In the genomic region with DNA sequence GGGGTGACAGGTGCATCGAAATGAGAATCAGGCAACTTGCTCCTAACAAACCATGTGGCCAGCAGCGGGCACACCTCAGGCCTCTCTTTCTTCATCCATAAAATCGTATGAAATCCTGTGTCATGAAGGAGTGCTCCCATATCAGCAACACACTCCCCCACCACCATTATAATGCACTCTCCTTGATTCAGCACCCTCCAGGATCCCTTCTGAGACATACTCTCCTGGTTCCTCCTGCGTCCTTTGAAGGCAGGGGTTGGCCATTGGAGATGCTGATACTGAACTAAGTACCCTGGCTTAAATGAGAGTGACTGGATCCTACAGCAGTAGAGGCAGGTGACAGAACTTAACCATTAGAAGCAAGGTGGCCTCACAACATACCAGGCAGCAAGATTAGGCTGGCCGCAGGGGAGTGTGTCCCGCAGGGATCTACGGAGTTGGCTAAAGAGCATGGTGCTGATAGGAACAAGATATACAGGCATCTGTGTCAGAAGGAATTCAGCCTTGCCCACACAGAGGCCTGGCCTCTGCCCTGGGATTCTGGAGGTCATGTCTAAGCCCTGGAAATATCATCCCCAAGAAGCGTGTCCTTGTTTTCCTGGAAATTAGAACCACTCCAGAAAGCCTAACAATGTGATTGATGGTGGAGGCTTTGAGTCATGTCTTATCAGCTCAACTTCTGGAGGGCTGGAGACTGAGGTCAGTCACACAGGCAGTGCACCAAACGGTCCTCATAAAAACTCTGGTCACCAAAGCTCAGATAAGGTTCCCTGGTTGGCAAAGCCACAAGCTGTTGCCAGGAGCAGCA, we compare ENCODE assay signal across 26 cellular contexts. TPM values are rescaled to one million over a fixed set of nuclear protein-coding genes. Genes with fewer than 3 reads are reported as not detected.
DNase-seq lines count a peak whose midpoint lies in the region; TF ChIP-seq lines count a peak whose summit lies in the region.
"Had no signal": no experiment of that assay in that cellular context is flagged by ENCODE, and none has a peak within 500 bp of the region (broad histone marks: within the 10 kb centered on the region; RNA-seq: fewer than 3 reads in every experiment).

No MANE protein-coding gene starts in this region.

- BruUV-seq in OCI-LY7 (replicated peaks; lab: Mats Ljungman, UMichigan) = no TSS peak

- H2AK5ac ChIP-seq in H9 (ENCODE audit: insufficient read length, low read length) = no peak overlapping the region

- H3K18ac ChIP-seq in H9 (ENCODE audit: insufficient read length, low read depth, low read length) = no peak overlapping the region

- CTCF ChIA-PET in CD8-positive, alpha-beta memory T cell (lab: Charles Lee) = no interaction called here
- CTCF ChIA-PET in OCI-LY7 (lab: Charles Lee; ENCODE audit: unreplicated experiment) = no interaction called here

- H3T11ph ChIP-seq in H9 (ENCODE audit: low read length) = no peak overlapping the region

- H3K23ac ChIP-seq in H9 (ENCODE audit: insufficient read length, low read depth, low read length) = no peak overlapping the region

- H4K20me1 ChIP-seq in OCI-LY7 (ENCODE audit: insufficient read depth, low read length) (no peaks in the 10 kb centered on the region), H9 (ENCODE audit: control insufficient read depth, insufficient read depth, insufficient read length) (no peaks in the 10 kb centered on the region)

- no peaks in the 10 kb centered on the region for H3K36me3 ChIP-seq in CD8-positive, alpha-beta memory T cell (ENCODE audit: insufficient read depth, low read length)
- H3K36me3 ChIP-seq in OCI-LY7 (ENCODE audit: insufficient read depth, low read length) = no peaks in the 10 kb centered on the region
- H3K36me3 ChIP-seq: HAP-1, Peyer's patch had no signal

- H3K56ac ChIP-seq in H9 (ENCODE audit: insufficient read length, low read depth, low read length) = no peak overlapping the region

- no peak overlapping the region for H4K8ac ChIP-seq in H9 (replicated peaks; ENCODE audit: insufficient read length, low read depth, low read length)

- no peak overlapping the region for H3K4ac ChIP-seq in H9 (ENCODE audit: low read depth, low read length)

- H3K9ac ChIP-seq in H9 (ENCODE audit: extremely low read depth, insufficient read length, low read length) = no peak overlapping the region
- H3K9ac ChIP-seq: GM23248, KMS-11 had no signal

- H3K4me2 ChIP-seq in OCI-LY7 (ENCODE audit: low read length) (no peak overlapping the region), H9 (ENCODE audit: insufficient read depth, insufficient read length, low read length) (no peak overlapping the region)
- H3K4me2 ChIP-seq: KMS-11 had no signal

- peak overlapping the region; percentile 35 for H3K27ac ChIP-seq in CD8-positive, alpha-beta memory T cell (ENCODE audit: low read depth, low read length)
- no peak overlapping the region for H3K27ac ChIP-seq in OCI-LY7 (ENCODE audit: low read depth, low read length, poor library complexity, severe bottlenecking)
- H3K27ac ChIP-seq in H9 (ENCODE audit: insufficient read length, low read depth, low read length) = no peak overlapping the region
- H3K27ac ChIP-seq: GM23248, HL-60, KMS-11, Peyer's patch had no signal

- no peaks in the 10 kb centered on the region for H3K23me2 ChIP-seq in H9 (ENCODE audit: insufficient read length, low read depth, low read length, poor library complexity, severe bottlenecking)

- TF ChIP-seq CTCF in OCI-LY7 (conservative IDR thresholded peaks at IDR 0.05; ENCODE audit: low read length) (no peak), H9 (conservative IDR thresholded peaks at IDR 0.05) (no peak)

- no peaks in the 10 kb centered on the region for H3K4me1 ChIP-seq in CD8-positive, alpha-beta memory T cell (ENCODE audit: insufficient read depth, low read length)
- H3K4me1 ChIP-seq in OCI-LY7 (ENCODE audit: insufficient read depth, low read length, poor library complexity, severe bottlenecking) (no peaks in the 10 kb centered on the region), H9 (ENCODE audit: insufficient read depth, low read length) (no peaks in the 10 kb centered on the region)
- H3K4me1 ChIP-seq: Caco-2, HAP-1, Peyer's patch had no signal

- H4K91ac ChIP-seq in H9 (ENCODE audit: insufficient read length, low read depth, low read length) = no peak overlapping the region

- no peaks in the 10 kb centered on the region for H3K27me3 ChIP-seq in CD8-positive, alpha-beta memory T cell (ENCODE audit: insufficient read depth, low read length, poor library complexity, severe bottlenecking)
- H3K27me3 ChIP-seq in H9 (ENCODE audit: insufficient read depth, low read length) = no peaks in the 10 kb centered on the region; the same call in 1 of the 2 replicates
- H3K27me3 ChIP-seq: Peyer's patch had no signal

- H3K4me3 ChIP-seq in CD8-positive, alpha-beta memory T cell (ENCODE audit: low read length) = no peak overlapping the region
- H3K4me3 ChIP-seq in OCI-LY7 (ENCODE audit: low read depth, low read length, poor library complexity, severe bottlenecking) = no peak overlapping the region
- H3K4me3 ChIP-seq: GM23248, HAP-1, Peyer's patch had no signal

- H2AFZ ChIP-seq in OCI-LY7 (ENCODE audit: low read length) (no peak overlapping the region), H9 (ENCODE audit: low read length) (no peak overlapping the region)
- H2AFZ ChIP-seq: GM23248 had no signal

- H3K9me2 ChIP-seq in OCI-LY7 (ENCODE audit: insufficient read depth, low read length) = no peaks in the 10 kb centered on the region

- no peaks in the 10 kb centered on the region for H3K4me1 Mint-ChIP-seq in CD8-positive, alpha-beta memory T cell
- no peaks in the 10 kb centered on the region for H3K4me1 Mint-ChIP-seq in H9
- H3K4me1 Mint-ChIP-seq: CD4-positive, CD25-positive, alpha-beta regulatory T cell had no signal

- peaks cover 24 to 56% of the 10 kb centered on the region in 2 donors for H3K27me3 Mint-ChIP-seq in CD8-positive, alpha-beta memory T cell
- peaks cover 5% of the 10 kb centered on the region for H3K27me3 Mint-ChIP-seq in H9 (ENCODE audit: low read depth)

- no peak for DNase-seq in CD8-positive, alpha-beta memory T cell
- peak; percentile 22 for DNase-seq in NCI-H226
- peak; percentile 69 for DNase-seq in amniotic epithelial cell (ENCODE audit: low read depth)
- DNase-seq in islet precursor cell = peak; percentile 54
- DNase-seq in OCI-LY7 (ENCODE audit: low spot score) = no peak
- no peak for DNase-seq in H9
- no peak for DNase-seq in NCI-H2107 treated with DMSO at 0.1 percent for 48 hours (lab: John Stamatoyannopoulos, UW; ENCODE audit: unreplicated experiment)
- DNase-seq in NCI-H748 treated with DMSO at 0.1 percent for 48 hours (lab: John Stamatoyannopoulos, UW) = no peak
- DNase-seq: Caco-2; CD4-positive, CD25-positive, alpha-beta regulatory T cell; DMS 273 treated with DMSO at 0.1 percent for 48 hours; DMS79 treated with DMSO at 0.1 percent for 48 hours; GM23248; MV-4-11; NCI-H1694; NCI-H2081 treated with DMSO at 0.1 percent for 48 hours; NCI-H774; NK-92 treated with Interleukin-12 subunit alpha and Interleukin-12 subunit beta, amount 100 ng/mL, for 24 hours; Peyer's patch had no signal

- H2BK12ac ChIP-seq in H9 (ENCODE audit: insufficient read length, low read depth, low read length) = no peak overlapping the region

- no peaks in the 10 kb centered on the region for H3K9me3 ChIP-seq in CD8-positive, alpha-beta memory T cell (ENCODE audit: low read length)
- H3K9me3 ChIP-seq in OCI-LY7 (ENCODE audit: low read length) = no peaks in the 10 kb centered on the region
- H3K9me3 ChIP-seq in H9 (ENCODE audit: control insufficient read depth, low read depth, low read length) = no peaks in the 10 kb centered on the region
- H3K9me3 ChIP-seq: Caco-2, HAP-1, Peyer's patch had no signal

- H3K14ac ChIP-seq in H9 (ENCODE audit: insufficient read depth, low read length) = no peak overlapping the region

- H2BK5ac ChIP-seq in H9 (ENCODE audit: insufficient read length, low read length) = no peak overlapping the region

- no CpG with 5 or more reads among the region's 9 CpGs for WGBS in H9 (ENCODE audit: extremely low coverage, insufficient read length, low lambda C conversion rate)

- H3K4me3 Mint-ChIP-seq in CD8-positive, alpha-beta memory T cell = no peak overlapping the region
- H3K4me3 Mint-ChIP-seq in H9 = no peak overlapping the region
- H3K4me3 Mint-ChIP-seq: CD4-positive, CD25-positive, alpha-beta regulatory T cell had no signal

- H3K79me2 ChIP-seq in OCI-LY7 (ENCODE audit: insufficient read depth, low read depth, low read length) (no peaks in the 10 kb centered on the region), H9 (ENCODE audit: insufficient read depth, low read length) (no peaks in the 10 kb centered on the region)

- H3K27ac Mint-ChIP-seq in CD8-positive, alpha-beta memory T cell = no peak overlapping the region
- no peak overlapping the region for H3K27ac Mint-ChIP-seq in H9
- H3K27ac Mint-ChIP-seq: CD4-positive, CD25-positive, alpha-beta regulatory T cell had no signal

- H3K79me1 ChIP-seq in H9 (ENCODE audit: insufficient read depth, low read depth, low read length, poor library complexity, severe bottlenecking) = no peaks in the 10 kb centered on the region

- no peak overlapping the region for H2BK120ac ChIP-seq in H9 (ENCODE audit: low read depth, low read length, poor library complexity, severe bottlenecking)

- H3K9me3 Mint-ChIP-seq in CD8-positive, alpha-beta memory T cell = no peaks in the 10 kb centered on the region
- H3K9me3 Mint-ChIP-seq in H9 = peaks cover 0 to 3% of the 10 kb centered on the region in 2 experiments; a peak in 1 of 5 replicates

- POLR2A ChIA-PET in CD8-positive, alpha-beta memory T cell (lab: Charles Lee) = no interaction called here
- POLR2A ChIA-PET in OCI-LY7 (lab: Charles Lee) = no interaction called here

- no peak overlapping the region for H2BK15ac ChIP-seq in H9 (ENCODE audit: low read depth, low read length)

- H4K5ac ChIP-seq in H9 (ENCODE audit: insufficient read length, low read depth, low read length) = no peak overlapping the region

- intact Hi-C loops in OCI-LY7 (cut with micrococcal nuclease; ENCODE audit: unreplicated experiment) = no loop called here

- peaks cover 0 to 2% (median 0%) of the 10 kb centered on the region in 3 donors for H3K36me3 Mint-ChIP-seq in CD8-positive, alpha-beta memory T cell
- H3K36me3 Mint-ChIP-seq in H9 (ENCODE audit: insufficient read depth in 1 of 3, low read depth in 3 of 3) = no peaks in the 10 kb centered on the region
- H3K36me3 Mint-ChIP-seq: CD4-positive, CD25-positive, alpha-beta regulatory T cell had no signal

- H2BK20ac ChIP-seq in H9 (ENCODE audit: low read depth, low read length, poor library complexity, severe bottlenecking) = no peak overlapping the region

RNA-seq across cellular contexts. Expression of gene S100A7A, which starts 16.8 kb away (rescaled TPM):
- total RNA-seq in CD8-positive, alpha-beta memory T cell = not detected
- not detected for polyA plus RNA-seq in CD8-positive, alpha-beta memory T cell
- total RNA-seq in OCI-LY7 (2014; rRNA removed; shearing (Covaris generic)) = not detected in 2 replicates
- total RNA-seq in OCI-LY7 (2022) (not detected in 2 replicates), H9 (2021) (not detected in 2 replicates)
- total RNA-seq: A673; Caco-2; CD4-positive, CD25-positive, alpha-beta regulatory T cell; GM23248; HT1080; NCI-H460; Peyer's patch had no signal
- polyA plus RNA-seq: BJ; CD4-positive, CD25-positive, alpha-beta regulatory T cell; GM23248 had no signal

RNA-seq across cellular contexts. Expression of gene S100A7, which starts 27.4 kb away (rescaled TPM):
- total RNA-seq in CD8-positive, alpha-beta memory T cell = not detected
- not detected for polyA plus RNA-seq in CD8-positive, alpha-beta memory T cell
- not detected in 2 replicates for total RNA-seq in OCI-LY7 (2014; rRNA removed; shearing (Covaris generic))
- total RNA-seq in OCI-LY7 (2022) = not detected in 2 replicates
- total RNA-seq in H9 (2021) = not detected in 2 replicates
- total RNA-seq: A673; Caco-2; CD4-positive, CD25-positive, alpha-beta regulatory T cell; GM23248; HT1080; NCI-H460; Peyer's patch had no signal
- polyA plus RNA-seq: BJ; CD4-positive, CD25-positive, alpha-beta regulatory T cell; GM23248 had no signal

RNA-seq across cellular contexts. Expression of gene S100A8, which starts 42.2 kb away (rescaled TPM):
- total RNA-seq in CD8-positive, alpha-beta memory T cell = not detected
- polyA plus RNA-seq in CD8-positive, alpha-beta memory T cell = not detected
- total RNA-seq in OCI-LY7 (2014; rRNA removed; shearing (Covaris generic)) = not detected in 2 replicates
- total RNA-seq in OCI-LY7 (2022) (not detected in 2 replicates), H9 (2021) (not detected in 2 replicates)
- total RNA-seq: A673; Caco-2; CD4-positive, CD25-positive, alpha-beta regulatory T cell; GM23248; HT1080; NCI-H460 had no signal
- polyA plus RNA-seq: BJ, GM23248 had no signal

RNA-seq across cellular contexts. Expression of gene S100A12, which starts 57.7 kb away (rescaled TPM):
- not detected for total RNA-seq in CD8-positive, alpha-beta memory T cell
- polyA plus RNA-seq in CD8-positive, alpha-beta memory T cell = not detected
- total RNA-seq in OCI-LY7 (2014; rRNA removed; shearing (Covaris generic)) = not detected in 2 replicates
- total RNA-seq in OCI-LY7 (2022) = not detected in 2 replicates
- total RNA-seq in H9 (2021) = not detected in 2 replicates
- total RNA-seq: A673; Caco-2; CD4-positive, CD25-positive, alpha-beta regulatory T cell; GM23248; HT1080; NCI-H460; Peyer's patch had no signal
- polyA plus RNA-seq: BJ, GM23248 had no signal

Comparison
In these comparisons a context has a peak if more than half of its experiments do, and no peak if none do; other contexts are left out.
1. DNase-seq: peak in NCI-H226 (single experiment), amniotic epithelial cell (single experiment) and islet precursor cell (single experiment); none in CD8-positive, alpha-beta memory T cell (0 of 5), OCI-LY7 (single experiment), H9 (single experiment), NCI-H2107 treated with DMSO at 0.1 percent for 48 hours (single experiment) and NCI-H748 treated with DMSO at 0.1 percent for 48 hours (single experiment).